Comparison of ENCODE assay signal across 10 cellular contexts in genomic region chr2:10514743-10515142, GRCh38.
A peak's percentile ranks its signal among the peaks of the same experiment; 100 is the strongest.
DNase-seq lines count a peak whose midpoint lies in the region; ATAC-seq lines count a peak whose summit lies in the region.
"Had no signal": no experiment of that assay in that cellular context is flagged by ENCODE, and none has a peak within 500 bp of the region (broad histone marks: within the 10 kb centered on the region; RNA-seq: fewer than 3 reads in every experiment).

No MANE protein-coding gene starts in this region.

- ATAC-seq in HG02759 (IDR thresholded peaks at IDR 0.05; ENCODE audit: unreplicated experiment) (no peak), left lobe of liver (no peak)
- ATAC-seq: mucosa of descending colon had no signal

- DNase-seq in Daoy (ENCODE audit: low read depth) (peak; percentile 92), LHCN-M2 (ENCODE audit: low read depth) (peak; percentile 70), amniotic epithelial cell (ENCODE audit: low read depth) (peak; percentile 95), lung microvascular endothelial cell (ENCODE audit: low read depth in 2 of 2) (peak; percentile 10 to 69), COLO668 (lab: John Stamatoyannopoulos, UW; ENCODE audit: unreplicated experiment) (no peak), amygdala (lab: John Stamatoyannopoulos, UW) (no peak), left lobe of liver (ENCODE audit: low spot score) (no peak)
- DNase-seq: glutamatergic neuron, mucosa of descending colon had no signal

Comparison
In these comparisons a context has a peak if more than half of its experiments do, and no peak if none do; other contexts are left out.
1. DNase-seq: peak in Daoy (single experiment), LHCN-M2 (single experiment), amniotic epithelial cell (single experiment) and lung microvascular endothelial cell (2 of 2); none in COLO668 (single experiment), amygdala (0 of 56) and left lobe of liver (single experiment).